18 cellular contexts compared by ENCODE assay signal in the genomic region with DNA sequence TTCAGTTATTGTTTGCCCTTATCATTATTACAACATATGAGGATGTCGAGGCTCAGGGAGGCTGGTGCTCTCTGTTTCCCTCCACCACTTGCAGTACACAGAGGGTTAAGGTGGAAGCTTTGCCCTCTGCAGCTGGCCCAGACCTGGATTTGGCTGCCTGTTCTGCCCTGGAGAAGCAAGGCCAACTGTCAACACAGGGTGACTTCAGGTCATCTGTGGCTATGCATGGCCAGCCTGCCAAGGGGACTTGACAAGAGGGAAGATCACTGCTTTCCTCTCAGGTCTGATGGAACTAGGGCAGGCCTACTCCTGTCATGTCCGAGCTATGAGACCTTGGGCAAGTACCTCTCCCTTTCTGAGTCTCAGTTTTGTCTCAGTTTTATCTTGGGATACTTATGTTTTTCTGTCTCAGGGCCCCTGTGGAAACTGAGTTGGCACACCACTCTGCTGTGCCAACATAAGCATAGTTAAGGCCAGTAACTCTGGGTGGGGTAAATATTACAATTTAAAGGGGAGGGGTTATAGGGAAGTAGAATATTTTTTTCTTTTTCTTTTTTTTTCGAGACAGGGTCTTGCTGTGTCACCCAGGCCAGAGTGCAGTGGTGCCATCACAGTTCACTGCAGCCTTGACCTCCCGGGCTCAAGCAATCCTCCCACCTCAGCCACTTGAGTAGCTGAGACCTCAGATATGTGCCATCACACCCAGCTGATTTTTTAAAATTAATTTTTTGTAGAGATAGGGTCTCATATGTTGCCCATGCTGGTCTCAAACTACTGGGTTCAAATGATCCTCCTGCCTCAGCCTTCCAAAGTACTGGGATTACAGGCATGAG. TPM values are rescaled to one million over a fixed set of nuclear protein-coding genes. Genes with fewer than 3 reads are reported as not detected.
DNase-seq lines count a peak whose midpoint lies in the region; FAIRE-seq and TF ChIP-seq lines count a peak whose summit lies in the region.
"Had no signal": no experiment of that assay in that cellular context is flagged by ENCODE, and none has a peak within 500 bp of the region (broad histone marks: within the 10 kb centered on the region; RNA-seq: fewer than 3 reads in every experiment).

No MANE protein-coding gene starts in this region.

- H3K27ac Mint-ChIP-seq in activated CD4-positive, alpha-beta memory T cell treated with anti-CD3 and anti-CD28 coated beads for 36 hours: no peak overlapping the region
- H3K27ac Mint-ChIP-seq: activated naive CD8-positive, alpha-beta T cell treated with anti-CD3 and anti-CD28 coated beads, Interleukin-2, amount 10 ng/mL, durations not matched to agents 7 days and 5 days; stimulated activated naive B cell treated with anti-CD40 and anti-IgM and Interleukin-4, amounts not matched to agents 10 μg/mL and 1 μg/mL and 100 μg/mL, for 72 hours had no signal

- peak; percentile 60 for FAIRE-seq in HTR-8/SVneo (lab: Jason Lieb, UNC)
- FAIRE-seq in kidney (lab: Jason Lieb, UNC): no peak
- FAIRE-seq: TTC549 had no signal

- TF ChIP-seq POLR2A in stomach (IDR thresholded peaks at IDR 0.05): no peak

- H3K4me3 ChIP-seq in WERI-Rb-1 (ENCODE audit: low read depth, low read length) (no peak overlapping the region), kidney (ENCODE audit: low read length in 2 of 2) (no peak overlapping the region), stomach (no peak overlapping the region), neuronal stem cell (ENCODE audit: low read length in 2 of 2) (no peak overlapping the region)
- H3K4me3 ChIP-seq: esophagus squamous epithelium had no signal

- CTCF ChIA-PET in activated CD4-positive, alpha-beta memory T cell treated with anti-CD3 and anti-CD28 coated beads for 36 hours (lab: Charles Lee): no interaction called here

- H3K27me3 ChIP-seq in WERI-Rb-1 (ENCODE audit: insufficient read depth, low read depth, severe bottlenecking) (no peaks in the 10 kb centered on the region), stomach (no peaks in the 10 kb centered on the region), neuronal stem cell (ENCODE audit: control insufficient read depth in 3 of 3, insufficient read depth in 3 of 3, low read depth in 1 of 3, low read length in 3 of 3) (no peaks in the 10 kb centered on the region)
- H3K27me3 ChIP-seq: esophagus squamous epithelium had no signal

- H4K8ac ChIP-seq in neuronal stem cell (ENCODE audit: low read depth, low read length): no peak overlapping the region

- TF ChIP-seq CTCF in WERI-Rb-1 (IDR thresholded peaks at IDR 0.05; ENCODE audit: low read depth, low read length) (no peak), kidney (IDR thresholded peaks at IDR 0.05; ENCODE audit: borderline replicate concordance, extremely low read depth, insufficient read depth) (no peak), stomach (IDR thresholded peaks at IDR 0.05) (no peak)

- no peaks in the 10 kb centered on the region for H3K27me3 Mint-ChIP-seq in activated CD4-positive, alpha-beta memory T cell treated with anti-CD3 and anti-CD28 coated beads for 36 hours
- H3K27me3 Mint-ChIP-seq: CD4-positive, alpha-beta memory T cell; stimulated activated naive B cell treated with anti-CD40 and anti-IgM and Interleukin-4, amounts not matched to agents 10 μg/mL and 1 μg/mL and 100 μg/mL, for 72 hours had no signal

- H3K4me1 Mint-ChIP-seq in activated CD4-positive, alpha-beta memory T cell treated with anti-CD3 and anti-CD28 coated beads for 36 hours (ENCODE audit: low read depth): no peaks in the 10 kb centered on the region
- H3K4me1 Mint-ChIP-seq: activated naive CD8-positive, alpha-beta T cell treated with anti-CD3 and anti-CD28 coated beads, Interleukin-2, amount 10 ng/mL, durations not matched to agents 7 days and 5 days had no signal

- no peak for TF ChIP-seq EP300 in stomach (IDR thresholded peaks at IDR 0.05)

- H3K14ac ChIP-seq in neuronal stem cell (ENCODE audit: low read length): no peak overlapping the region

- no peak overlapping the region for H2AK5ac ChIP-seq in neuronal stem cell (ENCODE audit: low read depth, low read length)

- DNase-seq in HTR-8/SVneo (ENCODE audit: insufficient read length, low spot score) (no peak), WERI-Rb-1 (peak; percentile 90), kidney (peak; percentile 24), stomach (peak; percentile 64), neuronal stem cell (ENCODE audit: low spot score) (no peak), NOMO-1 (lab: John Stamatoyannopoulos, UW; ENCODE audit: unreplicated experiment in 2 of 2) (no peak)
- no peak for DNase-seq in activated CD4-positive, alpha-beta memory T cell treated with anti-CD3 and anti-CD28 coated beads for 36 hours
- DNase-seq: activated naive CD8-positive, alpha-beta T cell treated with anti-CD3 and anti-CD28 coated beads, Interleukin-2, amount 10 ng/mL, durations not matched to agents 7 days and 5 days; CD4-positive, alpha-beta memory T cell; esophagus squamous epithelium; GDM1; mesendoderm; NCI-H1092 treated with DMSO at 0.1 percent for 48 hours; NCI-H524 treated with DMSO at 0.1 percent for 48 hours; stimulated activated CD4-positive, alpha-beta T cell treated with anti-CD3 and anti-CD28 coated beads, Interleukin-2, amount 100 ng/mL, for 24 hours; stimulated activated naive B cell treated with anti-CD40 and anti-IgM and Interleukin-4, amounts not matched to agents 10 μg/mL and 1 μg/mL and 100 μg/mL, for 72 hours had no signal

- no peak overlapping the region for H2BK12ac ChIP-seq in neuronal stem cell (ENCODE audit: low read length)

- H3K4me1 ChIP-seq in kidney (ENCODE audit: control insufficient read depth in 1 of 2, insufficient read depth in 1 of 2, low read depth in 1 of 2, low read length in 2 of 2): peaks cover 5 to 9% of the 10 kb centered on the region in 2 donors
- H3K4me1 ChIP-seq in stomach: peaks cover 0 to 14% (median 7%) of the 10 kb centered on the region in 4 donors
- no peaks in the 10 kb centered on the region for H3K4me1 ChIP-seq in neuronal stem cell (ENCODE audit: control insufficient read depth in 2 of 2, insufficient read depth in 1 of 2, low read depth in 1 of 2, low read length in 2 of 2)
- H3K4me1 ChIP-seq: esophagus squamous epithelium had no signal

- H3K9me3 Mint-ChIP-seq in activated CD4-positive, alpha-beta memory T cell treated with anti-CD3 and anti-CD28 coated beads for 36 hours: no peaks in the 10 kb centered on the region
- H3K9me3 Mint-ChIP-seq: activated naive CD8-positive, alpha-beta T cell treated with anti-CD3 and anti-CD28 coated beads, Interleukin-2, amount 10 ng/mL, durations not matched to agents 7 days and 5 days; CD4-positive, alpha-beta memory T cell; stimulated activated naive B cell treated with anti-CD40 and anti-IgM and Interleukin-4, amounts not matched to agents 10 μg/mL and 1 μg/mL and 100 μg/mL, for 72 hours had no signal

- H3K9me3 ChIP-seq in WERI-Rb-1 (ENCODE audit: severe bottlenecking): no peaks in the 10 kb centered on the region
- H3K9me3 ChIP-seq in kidney (ENCODE audit: control insufficient read depth in 1 of 2, low read length in 2 of 2): no peaks in the 10 kb centered on the region
- H3K9me3 ChIP-seq in stomach: no peaks in the 10 kb centered on the region
- no peaks in the 10 kb centered on the region for H3K9me3 ChIP-seq in neuronal stem cell (replicated peaks in 1 of 2; ENCODE audit: control insufficient read depth in 2 of 2, insufficient read depth in 1 of 2, low read depth in 1 of 2, low read length in 2 of 2)
- H3K9me3 ChIP-seq: esophagus squamous epithelium had no signal

- H2AFZ ChIP-seq in neuronal stem cell (ENCODE audit: low read length): no peak overlapping the region

- no peak overlapping the region for H3K4ac ChIP-seq in neuronal stem cell (ENCODE audit: low read length)

- no peaks in the 10 kb centered on the region for H3K79me1 ChIP-seq in neuronal stem cell (ENCODE audit: low read depth, low read length)

- 41 to 60% (median 59%) methylated on average over 4 of the region's 4 CpGs for WGBS in stomach, 5 donors
- WGBS in neuronal stem cell (ENCODE audit: extremely low coverage in 2 of 2, insufficient read length in 2 of 2, insufficient replicate concordance in 1 of 2), 2 donors: no CpG with 5 or more reads among the region's 4 CpGs

- H3K27ac ChIP-seq in WERI-Rb-1 (peak overlapping the region; percentile 85), kidney (ENCODE audit: low read depth in 2 of 2, low read length in 2 of 2) (peak overlapping the region in 1 of 2 donors; percentile 16), stomach (peak overlapping the region in 2 of 5 donors; percentile 26 to 47), neuronal stem cell (replicated peaks; ENCODE audit: low read length) (no peak overlapping the region)
- H3K27ac ChIP-seq: esophagus squamous epithelium had no signal

- H3K36me3 ChIP-seq in WERI-Rb-1 (peaks cover 2% of the 10 kb centered on the region; the same call in 1 of the 2 replicates), kidney (ENCODE audit: control insufficient read depth in 1 of 2, insufficient read depth in 2 of 2, low read length in 2 of 2) (no peaks in the 10 kb centered on the region), stomach (no peaks in the 10 kb centered on the region), neuronal stem cell (replicated peaks in 1 of 2; ENCODE audit: control insufficient read depth in 2 of 2, insufficient read depth in 2 of 2, low read length in 2 of 2) (no peaks in the 10 kb centered on the region)
- H3K36me3 ChIP-seq: esophagus squamous epithelium had no signal

- H2BK5ac ChIP-seq in neuronal stem cell (ENCODE audit: low read length): no peak overlapping the region

- H3K4me2 ChIP-seq in neuronal stem cell (ENCODE audit: insufficient read depth, low read length, poor library complexity, severe bottlenecking): no peak overlapping the region

- H3K9ac ChIP-seq in kidney (ENCODE audit: low read length in 2 of 2) (no peak overlapping the region), neuronal stem cell (ENCODE audit: low read depth, low read length, poor library complexity) (no peak overlapping the region)

- POLR2A ChIA-PET in activated CD4-positive, alpha-beta memory T cell treated with anti-CD3 and anti-CD28 coated beads for 36 hours (lab: Charles Lee): no interaction called here

- no peak overlapping the region for H2BK15ac ChIP-seq in neuronal stem cell (ENCODE audit: low read length)

- H3K23ac ChIP-seq in neuronal stem cell (ENCODE audit: low read depth, low read length, poor library complexity): no peak overlapping the region

- no peak overlapping the region for H3K4me3 Mint-ChIP-seq in activated CD4-positive, alpha-beta memory T cell treated with anti-CD3 and anti-CD28 coated beads for 36 hours
- H3K4me3 Mint-ChIP-seq: activated naive CD8-positive, alpha-beta T cell treated with anti-CD3 and anti-CD28 coated beads, Interleukin-2, amount 10 ng/mL, durations not matched to agents 7 days and 5 days; CD4-positive, alpha-beta memory T cell; stimulated activated naive B cell treated with anti-CD40 and anti-IgM and Interleukin-4, amounts not matched to agents 10 μg/mL and 1 μg/mL and 100 μg/mL, for 72 hours had no signal

- intact Hi-C loops in kidney (cut with DNase I) (no loop called here), stomach (cut with DNase I; ENCODE audit: low total_unique reads) (no loop called here)
- intact Hi-C loops in activated CD4-positive, alpha-beta memory T cell treated with anti-CD3 and anti-CD28 coated beads for 36 hours (cut with micrococcal nuclease): no loop called here

- H3K18ac ChIP-seq in neuronal stem cell (ENCODE audit: low read length): no peak overlapping the region

- no peak overlapping the region for H4K91ac ChIP-seq in neuronal stem cell (ENCODE audit: low read depth, low read length, poor library complexity)

- H2BK120ac ChIP-seq in neuronal stem cell (ENCODE audit: low read depth, low read length): no peak overlapping the region

- H3K36me3 Mint-ChIP-seq in activated CD4-positive, alpha-beta memory T cell treated with anti-CD3 and anti-CD28 coated beads for 36 hours: no peaks in the 10 kb centered on the region
- H3K36me3 Mint-ChIP-seq: activated naive CD8-positive, alpha-beta T cell treated with anti-CD3 and anti-CD28 coated beads, Interleukin-2, amount 10 ng/mL, durations not matched to agents 7 days and 5 days had no signal

RNA-seq across cellular contexts. Expression of gene THRSP, which starts 2.4 kb away (rescaled TPM):
- total RNA-seq in kidney (not detected), stomach (under 1 TPM in 1 of 5 donors, not detected in 4; 0.55 TPM)
- polyA plus RNA-seq in kidney (ENCODE audit: insufficient read depth, low read depth, low replicate concordance) (6.4 TPM), stomach (1 to 10 TPM in 1 of 3 donors, under 1 TPM in 1, not detected in 1; 0.33 to 1.4 TPM)
- not detected for polyA plus RNA-seq in neuronal stem cell (2013, experiment 1 of 2)
- polyA plus RNA-seq in neuronal stem cell (2013, experiment 2 of 2): not detected
- total RNA-seq in activated CD4-positive, alpha-beta memory T cell treated with anti-CD3 and anti-CD28 coated beads for 36 hours: not detected
- total RNA-seq: activated naive CD8-positive, alpha-beta T cell treated with anti-CD3 and anti-CD28 coated beads, Interleukin-2, amount 10 ng/mL, durations not matched to agents 7 days and 5 days; CD4-positive, alpha-beta memory T cell; esophagus squamous epithelium; HT1080 had no signal

RNA-seq across cellular contexts. Expression of gene NDUFC2, which starts 18.4 kb away (rescaled TPM):
- total RNA-seq in kidney (166 TPM), stomach (100 to 1,000 TPM in 2 of 5 donors, 10 to 100 TPM in 2, not detected in 1; 53.6 to 336 (median 92.4) TPM)
- polyA plus RNA-seq in kidney (ENCODE audit: insufficient read depth, low read depth, low replicate concordance) (457 TPM), stomach (100 to 1,000 TPM; 110 to 121 (median 119) TPM)
- polyA plus RNA-seq in neuronal stem cell (2013, experiment 1 of 2): 290 TPM
- 288 TPM for polyA plus RNA-seq in neuronal stem cell (2013, experiment 2 of 2)
- total RNA-seq in activated CD4-positive, alpha-beta memory T cell treated with anti-CD3 and anti-CD28 coated beads for 36 hours: 100 to 1,000 TPM; 209 to 230 TPM

RNA-seq across cellular contexts. Expression of gene KCTD14, which starts 38.2 kb away (rescaled TPM):
- 13.7 TPM for total RNA-seq in kidney
- 14.8 TPM for polyA plus RNA-seq in kidney (ENCODE audit: insufficient read depth, low read depth, low replicate concordance)
- total RNA-seq in stomach: 10 to 100 TPM in 4 of 5 donors, 1 to 10 TPM in 1; 2.3 to 62.0 (median 14.7) TPM
- polyA plus RNA-seq in stomach: 10 to 100 TPM in 2 of 3 donors, 1 to 10 TPM in 1; 8.9 to 27.2 (median 13.3) TPM
- 3.0 TPM for polyA plus RNA-seq in neuronal stem cell (2013, experiment 1 of 2)
- polyA plus RNA-seq in neuronal stem cell (2013, experiment 2 of 2): 3.0 TPM
- total RNA-seq in activated CD4-positive, alpha-beta memory T cell treated with anti-CD3 and anti-CD28 coated beads for 36 hours: under 1 TPM in 1 of 2 experiments, not detected in 1; 0.17 TPM
- polyA plus RNA-seq: CD4-positive, alpha-beta memory T cell had no signal

Comparison
In these comparisons a context has a peak if more than half of its experiments do, and no peak if none do; other contexts are left out.
1. DNase-seq: peak in WERI-Rb-1 (single experiment), kidney (single experiment) and stomach (single experiment); none in HTR-8/SVneo (single experiment), neuronal stem cell (single experiment), activated CD4-positive, alpha-beta memory T cell treated with anti-CD3 and anti-CD28 coated beads for 36 hours (single experiment) and NOMO-1 (0 of 2).